8 cellular contexts compared by ENCODE assay signal in the genomic region with DNA sequence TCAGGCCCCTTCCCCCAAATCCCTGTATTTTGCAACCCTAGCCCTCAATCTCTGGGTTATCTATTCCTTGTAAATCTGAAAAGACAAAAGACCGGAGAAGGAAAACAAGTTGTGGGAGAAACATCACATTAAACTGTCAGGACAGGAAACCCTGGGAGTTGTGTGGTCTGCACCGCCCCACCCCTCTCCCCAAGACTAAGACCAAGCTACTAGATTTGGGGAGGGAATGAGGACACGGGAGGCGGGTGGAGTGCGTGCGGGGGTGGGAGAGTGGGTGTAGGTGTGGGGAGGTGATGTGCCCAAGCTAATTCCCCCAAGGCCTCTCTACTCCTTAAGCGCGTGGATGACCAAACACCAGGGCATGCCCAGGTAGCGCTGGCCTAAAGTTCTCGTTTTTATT. TPM values are rescaled to one million over a fixed set of nuclear protein-coding genes. Genes with fewer than 3 reads are reported as not detected.
DNase-seq lines count a peak whose midpoint lies in the region; ATAC-seq, FAIRE-seq and TF ChIP-seq lines count a peak whose summit lies in the region.

No MANE protein-coding gene starts in this region.

- H3K4me2 ChIP-seq in astrocyte (ENCODE audit: low read length): peak overlapping the region; percentile 87

- H3K4me1 Mint-ChIP-seq in astrocyte (ENCODE audit: low read depth, unreplicated experiment): peaks cover 56% of the 10 kb centered on the region

- peak overlapping the region; percentile 76 for H3K9ac ChIP-seq in astrocyte (ENCODE audit: low read length)

- H3K4me3 Mint-ChIP-seq in astrocyte (ENCODE audit: unreplicated experiment): peak overlapping the region; percentile 90

- H3K79me2 ChIP-seq in astrocyte (ENCODE audit: insufficient read depth, low read length): peaks cover 10% of the 10 kb centered on the region

- ATAC-seq in GM18867 (IDR thresholded peaks at IDR 0.05; ENCODE audit: unreplicated experiment): no peak

- TF ChIP-seq CTCF in astrocyte (IDR thresholded peaks at IDR 0.05; ENCODE audit: insufficient read depth, low read depth, low read length) (no peak), stomach (IDR thresholded peaks at IDR 0.05) (no peak)

- H3K4me1 ChIP-seq in astrocyte (ENCODE audit: insufficient read depth, low read length): peaks cover 29% of the 10 kb centered on the region
- peaks cover 21 to 51% (median 41%) of the 10 kb centered on the region in 4 donors for H3K4me1 ChIP-seq in stomach

- 77 to 90% (median 83%) methylated on average over 10 of the region's 10 CpGs for WGBS in stomach, 5 donors

- H3K27ac Mint-ChIP-seq in astrocyte (ENCODE audit: unreplicated experiment): peak overlapping the region; percentile 92

- TF ChIP-seq EP300 in stomach (IDR thresholded peaks at IDR 0.05): no peak

- no peaks in the 10 kb centered on the region for H3K27me3 ChIP-seq in astrocyte (ENCODE audit: insufficient read depth, low read length)
- H3K27me3 ChIP-seq in stomach: peaks cover 0 to 26% (median 9%) of the 10 kb centered on the region in 3 donors

- no peaks in the 10 kb centered on the region for H3K36me3 ChIP-seq in astrocyte (ENCODE audit: insufficient read depth, low read length)
- H3K36me3 ChIP-seq in stomach: no peaks in the 10 kb centered on the region

- no peaks in the 10 kb centered on the region for H3K9me3 ChIP-seq in astrocyte (ENCODE audit: insufficient read depth, low read depth, low read length)
- no peaks in the 10 kb centered on the region for H3K9me3 ChIP-seq in stomach

- H2AFZ ChIP-seq in astrocyte (ENCODE audit: low read depth, low read length): peak overlapping the region; percentile 81

- DNase-seq in HK-2 (ENCODE audit: unreplicated experiment) (peak; percentile 26), astrocyte (ENCODE audit: low read depth) (no peak), left kidney (ENCODE audit: low read depth, low spot score) (peak; percentile 73), stomach (no peak), putamen (ENCODE audit: low spot score) (no peak), AG08396 (ENCODE audit: low spot score) (no peak), NCI-H510A (lab: John Stamatoyannopoulos, UW) (no peak)

- H3K36me3 Mint-ChIP-seq in astrocyte (ENCODE audit: low read depth, unreplicated experiment): no peaks in the 10 kb centered on the region

- peaks cover 5% of the 10 kb centered on the region for H4K20me1 ChIP-seq in astrocyte (ENCODE audit: insufficient read depth, low read length)

- no peaks in the 10 kb centered on the region for H3K9me3 Mint-ChIP-seq in astrocyte (ENCODE audit: unreplicated experiment)

- intact Hi-C loops in stomach (cut with DNase I; ENCODE audit: low total_unique reads): no loop called here

- H3K27me3 Mint-ChIP-seq in astrocyte (ENCODE audit: low read depth, unreplicated experiment): no peaks in the 10 kb centered on the region

- no peak for FAIRE-seq in astrocyte (lab: Jason Lieb, UNC)

- H3K4me3 ChIP-seq in astrocyte (ENCODE audit: insufficient read depth, low read depth, low read length): peak overlapping the region; percentile 63
- peak overlapping the region; percentile 68 to 93 (median 81) for H3K4me3 ChIP-seq in stomach

- H3K27ac ChIP-seq in astrocyte (ENCODE audit: low read depth, low read length) (no peak overlapping the region), stomach (peak overlapping the region; percentile 56 to 89 (median 79))

- TF ChIP-seq POLR2A in stomach (IDR thresholded peaks at IDR 0.05): no peak

RNA-seq across cellular contexts. Expression of a gene that starts 1.3 kb away (rescaled TPM):
- total RNA-seq in astrocyte (27.3 and 29.0 TPM in 2 replicates), stomach (10 to 100 TPM in 4 of 5 donors, 1 to 10 TPM in 1; 3.5 to 30.3 (median 20.2) TPM)
- 1 to 10 TPM; 1.6 to 2.2 (median 1.7) TPM for polyA plus RNA-seq in stomach

Comparison
In these comparisons a context has a peak if more than half of its experiments do, and no peak if none do; other contexts are left out.
1. DNase-seq: peak in HK-2 (single experiment) and left kidney (single experiment); none in astrocyte (single experiment), stomach (single experiment), putamen (single experiment), AG08396 (single experiment) and NCI-H510A (single experiment).